Comparison of ENCODE assay signal across 9 cellular contexts in genomic region chr2:169173876-169174275, GRCh38.
"Had no signal": no experiment of that assay in that cellular context is flagged by ENCODE, and none has a peak within 500 bp of the region (broad histone marks: within the 10 kb centered on the region; RNA-seq: fewer than 3 reads in every experiment).

No MANE protein-coding gene starts in this region.

- H3K27ac ChIP-seq: ascending aorta, foreskin keratinocyte, heart right ventricle, thoracic aorta had no signal

- DNase-seq: activated CD4-positive, alpha-beta memory T cell treated with anti-CD3 and anti-CD28 coated beads, Interleukin-2, amount 10 ng/mL, durations not matched to agents 7 days and 5 days; activated CD8-positive, alpha-beta memory T cell treated with anti-CD3 and anti-CD28 coated beads, Interleukin-2, amount 50 U/mL, for 4 hours; foreskin keratinocyte; stimulated activated CD4-positive, alpha-beta T cell treated with anti-CD3 and anti-CD28 coated beads, Interleukin-4, amount 100 ng/mL, for 1 hour had no signal

- H3K4me3 Mint-ChIP-seq: activated CD4-positive, alpha-beta memory T cell treated with anti-CD3 and anti-CD28 coated beads, Interleukin-2, amount 10 ng/mL, durations not matched to agents 7 days and 5 days; stimulated activated naive CD8-positive, alpha-beta T cell treated with anti-CD3 and anti-CD28 coated beads, Interleukin-15, Interleukin-2, amounts not matched to agents 100 ng/mL and 50 ng/mL, for 24 hours had no signal

- H3K27me3 ChIP-seq: ascending aorta had no signal

- H3K4me3 ChIP-seq: ascending aorta, heart right ventricle, thoracic aorta had no signal

- H3K9me3 Mint-ChIP-seq: activated CD4-positive, alpha-beta memory T cell treated with anti-CD3 and anti-CD28 coated beads, Interleukin-2, amount 10 ng/mL, durations not matched to agents 7 days and 5 days; stimulated activated naive CD8-positive, alpha-beta T cell treated with anti-CD3 and anti-CD28 coated beads, Interleukin-15, Interleukin-2, amounts not matched to agents 100 ng/mL and 50 ng/mL, for 24 hours had no signal

- ATAC-seq: foreskin keratinocyte, heart right ventricle, left lobe of liver had no signal

- H3K27ac Mint-ChIP-seq: activated CD4-positive, alpha-beta memory T cell treated with anti-CD3 and anti-CD28 coated beads, Interleukin-2, amount 10 ng/mL, durations not matched to agents 7 days and 5 days; stimulated activated naive CD8-positive, alpha-beta T cell treated with anti-CD3 and anti-CD28 coated beads, Interleukin-15, Interleukin-2, amounts not matched to agents 100 ng/mL and 50 ng/mL, for 24 hours had no signal

- H3K9me3 ChIP-seq: ascending aorta, heart right ventricle, thoracic aorta had no signal

- H3K4me1 ChIP-seq: ascending aorta, foreskin keratinocyte, heart right ventricle had no signal

- H3K36me3 ChIP-seq: ascending aorta, heart right ventricle, thoracic aorta had no signal

- H3K4me1 Mint-ChIP-seq: activated CD4-positive, alpha-beta memory T cell treated with anti-CD3 and anti-CD28 coated beads, Interleukin-2, amount 10 ng/mL, durations not matched to agents 7 days and 5 days had no signal
